In genomic region chr15:92197761-92198160, GRCh38 we compare ENCODE assay signal across 24 cellular contexts.
DNase-seq lines count a peak whose midpoint lies in the region; FAIRE-seq and TF ChIP-seq lines count a peak whose summit lies in the region.
"Had no signal": no experiment of that assay in that cellular context is flagged by ENCODE, and none has a peak within 500 bp of the region (broad histone marks: within the 10 kb centered on the region; RNA-seq: fewer than 3 reads in every experiment).

No MANE protein-coding gene starts in this region.

- no peaks in the 10 kb centered on the region for H3K4me1 Mint-ChIP-seq in activated naive CD4-positive, alpha-beta T cell treated with anti-CD3 and anti-CD28 coated beads, Interleukin-2, amount 10 ng/mL, durations not matched to agents 7 days and 5 days
- H3K4me1 Mint-ChIP-seq: B cell, IgD-negative memory B cell had no signal

- H2BK120ac ChIP-seq in H1 (replicated peaks; ENCODE audit: low read depth, low read length) (no peak overlapping the region), mesendoderm (ENCODE audit: low read depth, low read length) (no peak overlapping the region)

- no peak overlapping the region for H3K56ac ChIP-seq in H1 (replicated peaks; ENCODE audit: insufficient read length, low read depth, low read length)
- no peak overlapping the region for H3K56ac ChIP-seq in mesendoderm (ENCODE audit: low read length)

- no peak overlapping the region; a peak in 1 of 4 replicates for H3K4me2 ChIP-seq in H1 (ENCODE audit: insufficient read depth in 1 of 2, low read depth in 2 of 2, low read length in 2 of 2)
- H3K4me2 ChIP-seq in mesendoderm (ENCODE audit: low read length): no peak overlapping the region
- H3K4me2 ChIP-seq: KMS-11 had no signal

- intact Hi-C loops in posterior vena cava (cut with DNase I): no loop called here

- TF ChIP-seq RAD21 in H1 (IDR thresholded peaks at IDR 0.05 in 1 of 2, conservative IDR thresholded peaks at IDR 0.05 in 1 of 2; ENCODE audit: low read depth in 2 of 2, low read length in 2 of 2): no peak

- H4K91ac ChIP-seq in H1 (replicated peaks; ENCODE audit: insufficient read length, low read length): no peak overlapping the region

- no peaks in the 10 kb centered on the region for H3K27me3 ChIP-seq in H1 (replicated peaks in 1 of 4; ENCODE audit: control insufficient read depth in 3 of 4, extremely low read depth in 1 of 4, insufficient read depth in 3 of 4, low read length in 3 of 4)
- H3K27me3 ChIP-seq in mesendoderm (ENCODE audit: insufficient read depth, low read length, poor library complexity): no peaks in the 10 kb centered on the region

- H2BK5ac ChIP-seq in H1 (ENCODE audit: low read depth, low read length): no peak overlapping the region
- H2BK5ac ChIP-seq in mesendoderm (ENCODE audit: low read length): no peak overlapping the region

- H3K9me3 ChIP-seq in H1 (ENCODE audit: insufficient read depth in 2 of 2, low read depth in 1 of 2, low read length in 1 of 2): no peaks in the 10 kb centered on the region
- H3K9me3 ChIP-seq: Caco-2 had no signal

- H3K27ac ChIP-seq in H1 (ENCODE audit: low read depth, low read length) (no peak overlapping the region), mesendoderm (ENCODE audit: low read depth, low read length) (no peak overlapping the region)
- H3K27ac ChIP-seq: C4-2B, KMS-11 had no signal

- H3K36me3 ChIP-seq in H1 (ENCODE audit: control insufficient read depth in 2 of 4, insufficient read depth in 4 of 4, low read length in 3 of 4) (no peaks in the 10 kb centered on the region), mesendoderm (ENCODE audit: control insufficient read depth, insufficient read depth, low read length) (no peaks in the 10 kb centered on the region)

- H3K9me3 Mint-ChIP-seq in activated naive CD4-positive, alpha-beta T cell treated with anti-CD3 and anti-CD28 coated beads, Interleukin-2, amount 10 ng/mL, durations not matched to agents 7 days and 5 days: no peaks in the 10 kb centered on the region
- H3K9me3 Mint-ChIP-seq: CD8-positive, alpha-beta T cell had no signal

- peaks cover 0 to 3% (median 1%) of the 10 kb centered on the region in 4 experiments; a peak in 2 of 7 replicates for H3K4me1 ChIP-seq in H1 (replicated peaks in 1 of 4; ENCODE audit: control insufficient read depth in 3 of 4, insufficient read depth in 4 of 4, low read length in 3 of 4)
- peaks cover 3% of the 10 kb centered on the region for H3K4me1 ChIP-seq in mesendoderm (ENCODE audit: control insufficient read depth, low read depth, low read length)
- H3K4me1 ChIP-seq: Caco-2 had no signal

- no peak overlapping the region for H2BK12ac ChIP-seq in H1 (ENCODE audit: low read depth, low read length)

- H4K20me1 ChIP-seq in H1 (replicated peaks in 1 of 2; ENCODE audit: control insufficient read depth in 1 of 2, insufficient read depth in 2 of 2, low read length in 2 of 2): no peaks in the 10 kb centered on the region

- H3K23ac ChIP-seq in H1 (ENCODE audit: insufficient read length) (no peak overlapping the region), mesendoderm (ENCODE audit: low read length) (no peak overlapping the region)

- no peak for FAIRE-seq in H1 (lab: Jason Lieb, UNC)
- FAIRE-seq: GM12891 had no signal

- H3K27me3 Mint-ChIP-seq in activated naive CD4-positive, alpha-beta T cell treated with anti-CD3 and anti-CD28 coated beads, Interleukin-2, amount 10 ng/mL, durations not matched to agents 7 days and 5 days: peaks cover 18% of the 10 kb centered on the region
- H3K27me3 Mint-ChIP-seq: IgD-negative memory B cell had no signal

- TF ChIP-seq EP300 in H1 (IDR thresholded peaks at IDR 0.05; ENCODE audit: borderline replicate concordance in 1 of 2, low read depth in 2 of 2, low read length in 2 of 2): no peak

- H3K23me2 ChIP-seq in H1 (ENCODE audit: low read depth, low read length): no peaks in the 10 kb centered on the region

- DNase-seq in RPMI7951 (ENCODE audit: low read depth): peak; percentile 24
- DNase-seq in H1 (ENCODE audit: low read depth in 1 of 2, low spot score in 2 of 2): peak in 1 of 2 experiments; percentile 26
- peak; percentile 10 for DNase-seq in mesendoderm
- DNase-seq in posterior vena cava (ENCODE audit: low spot score): no peak
- DNase-seq in NCI-H2196 treated with DMSO at 0.1 percent for 48 hours (lab: John Stamatoyannopoulos, UW; ENCODE audit: unreplicated experiment): no peak
- no peak for DNase-seq in NCI-H146 treated with DMSO at 0.1 percent for 48 hours (lab: John Stamatoyannopoulos, UW; ENCODE audit: unreplicated experiment)
- DNase-seq in activated naive CD4-positive, alpha-beta T cell treated with anti-CD3 and anti-CD28 coated beads, Interleukin-2, amount 10 ng/mL, durations not matched to agents 7 days and 5 days: no peak
- DNase-seq: Caco-2; CD8-positive, alpha-beta T cell; DMS79; EL; GF-D8; NCI-H1092; NCI-H1417 treated with DMSO at 0.1 percent for 48 hours; NCI-H187; NCI-H2107; NCI-H446; NCI-H526 treated with DMSO at 0.1 percent for 48 hours; SIG-M5 had no signal

- peak overlapping the region; percentile 96; the same call in 1 of the 2 replicates for H2AFZ ChIP-seq in H1 (ENCODE audit: low read length)

- H4K5ac ChIP-seq in H1 (ENCODE audit: insufficient read length, low read depth, low read length) (no peak overlapping the region), mesendoderm (ENCODE audit: low read length) (no peak overlapping the region)

- no peak for TF ChIP-seq POLR2A in H1 (IDR thresholded peaks at IDR 0.05; ENCODE audit: control extremely low read depth in 1 of 2, low read depth in 2 of 2, low read length in 2 of 2)

- H3K9ac ChIP-seq in H1 (replicated peaks in 1 of 4; ENCODE audit: extremely low read depth in 1 of 4, low read depth in 3 of 4, low read length in 3 of 4): no peak overlapping the region
- no peak overlapping the region for H3K9ac ChIP-seq in mesendoderm (ENCODE audit: low read length)
- H3K9ac ChIP-seq: KMS-11 had no signal

- H3K4me3 ChIP-seq in H1 (ENCODE audit: extremely low read depth in 1 of 4, insufficient read depth in 2 of 4, low read depth in 3 of 4, low read length in 4 of 4): no peak overlapping the region
- no peak overlapping the region for H3K4me3 ChIP-seq in mesendoderm (ENCODE audit: low read length)

- no peak overlapping the region for H2BK15ac ChIP-seq in H1 (ENCODE audit: low read length)
- H2BK15ac ChIP-seq in mesendoderm (replicated peaks; ENCODE audit: low read depth): no peak overlapping the region

- H2AK5ac ChIP-seq in H1 (ENCODE audit: low read depth, low read length): no peak overlapping the region
- no peak overlapping the region for H2AK5ac ChIP-seq in mesendoderm (ENCODE audit: low read length)

- H3K18ac ChIP-seq in H1 (ENCODE audit: extremely low read depth, low read length) (no peak overlapping the region), mesendoderm (ENCODE audit: low read length) (no peak overlapping the region)

- TF ChIP-seq CTCF in H1 (IDR thresholded peaks at IDR 0.05; ENCODE audit: control extremely low read depth in 1 of 3, insufficient read depth in 1 of 3, low read depth in 1 of 3, low read length in 3 of 3): no peak

- POLR2A ChIA-PET in H1 (lab: Charles Lee; ENCODE audit: partially characterized antibody): no interaction called here

- no peak overlapping the region for H3K14ac ChIP-seq in H1 (ENCODE audit: insufficient read length)

- H3K27ac Mint-ChIP-seq in activated naive CD4-positive, alpha-beta T cell treated with anti-CD3 and anti-CD28 coated beads, Interleukin-2, amount 10 ng/mL, durations not matched to agents 7 days and 5 days: no peak overlapping the region
- H3K27ac Mint-ChIP-seq: B cell; CD8-positive, alpha-beta T cell; IgD-negative memory B cell had no signal

- H2BK20ac ChIP-seq in H1 (ENCODE audit: low read length): no peak overlapping the region

- H3K79me2 ChIP-seq in H1 (ENCODE audit: control insufficient read depth in 1 of 2, insufficient read depth in 2 of 2, low read length in 2 of 2) (no peaks in the 10 kb centered on the region), mesendoderm (ENCODE audit: control insufficient read depth, insufficient read depth, low read length) (no peaks in the 10 kb centered on the region)

- H4K8ac ChIP-seq in H1 (ENCODE audit: extremely low read depth, insufficient read depth, low read length) (no peak overlapping the region), mesendoderm (ENCODE audit: low read depth, low read length) (no peak overlapping the region)

- CTCF ChIA-PET in H1 (lab: Charles Lee; ENCODE audit: partially characterized antibody): interaction anchor here (0.8 to 1.2 kb wide), 4 partner anchors 9 to 100 kb away, joined by 3 to 4 read pairs (median 4); no protein-coding TSS in a partner anchor
- CTCF ChIA-PET in activated naive CD4-positive, alpha-beta T cell treated with anti-CD3 and anti-CD28 coated beads, Interleukin-2, amount 10 ng/mL, durations not matched to agents 7 days and 5 days (lab: Charles Lee): no interaction called here

- 81% methylated on average over 2 of the region's 2 CpGs; no CpG with 5 or more reads in 1 of the 2 experiments for WGBS in H1 (ENCODE audit: extremely low coverage in 1 of 2, insufficient coverage in 1 of 2, insufficient read length in 1 of 2, insufficient replicate concordance in 2 of 2, low coverage in 1 of 2, low lambda C conversion rate in 2 of 2, missing lambda C conversion rate in 1 of 2), 2 experiments
- no CpG with 5 or more reads among the region's 2 CpGs for WGBS in mesendoderm (ENCODE audit: extremely low coverage, insufficient coverage, low lambda C conversion rate)

- no peak overlapping the region for H3K4me3 Mint-ChIP-seq in activated naive CD4-positive, alpha-beta T cell treated with anti-CD3 and anti-CD28 coated beads, Interleukin-2, amount 10 ng/mL, durations not matched to agents 7 days and 5 days
- H3K4me3 Mint-ChIP-seq: B cell; CD8-positive, alpha-beta T cell; IgD-negative memory B cell had no signal

- no peaks in the 10 kb centered on the region for H3K79me1 ChIP-seq in H1 (ENCODE audit: low read depth, low read length)
- H3K79me1 ChIP-seq in mesendoderm (ENCODE audit: low read length): no peaks in the 10 kb centered on the region

- no peak overlapping the region for H3K4ac ChIP-seq in H1 (replicated peaks; ENCODE audit: insufficient read length, low read depth, low read length)
- no peak overlapping the region for H3K4ac ChIP-seq in mesendoderm (ENCODE audit: low read depth, low read length)

- H3K36me3 Mint-ChIP-seq in activated naive CD4-positive, alpha-beta T cell treated with anti-CD3 and anti-CD28 coated beads, Interleukin-2, amount 10 ng/mL, durations not matched to agents 7 days and 5 days: no peaks in the 10 kb centered on the region
- H3K36me3 Mint-ChIP-seq: CD8-positive, alpha-beta T cell; IgD-negative memory B cell had no signal

TF ChIP-seq in H1, 55 proteins besides CTCF, POLR2A, EP300 and RAD21 (continues in another document):
- TF ChIP-seq POLR2AphosphoS5 (IDR thresholded peaks at IDR 0.05; ENCODE audit: low read depth, low read length) (no peak), KDM1A (IDR thresholded peaks at IDR 0.05; ENCODE audit: borderline replicate concordance, low read length) (no peak), SIN3A (conservative IDR thresholded peaks at IDR 0.05 in 1 of 2, IDR thresholded peaks at IDR 0.05 in 1 of 2; ENCODE audit: low read depth in 1 of 2, low read length in 2 of 2) (no peak)

Comparison
In these comparisons a context has a peak if more than half of its experiments do, and no peak if none do; other contexts are left out.
1. DNase-seq: peak in RPMI7951 (single experiment) and mesendoderm (single experiment); none in posterior vena cava (single experiment), NCI-H2196 treated with DMSO at 0.1 percent for 48 hours (single experiment), NCI-H146 treated with DMSO at 0.1 percent for 48 hours (single experiment) and activated naive CD4-positive, alpha-beta T cell treated with anti-CD3 and anti-CD28 coated beads, Interleukin-2, amount 10 ng/mL, durations not matched to agents 7 days and 5 days (single experiment).